In genomic region chr19:49553451-49554271, GRCh38 we compare ENCODE assay signal across 9 cellular contexts. TPM values are rescaled to one million over a fixed set of nuclear protein-coding genes. Genes with fewer than 3 reads are reported as not detected.
DNase-seq lines count a peak whose midpoint lies in the region; ATAC-seq, FAIRE-seq and TF ChIP-seq lines count a peak whose summit lies in the region.
"Had no signal": no experiment of that assay in that cellular context is flagged by ENCODE, and none has a peak within 500 bp of the region (broad histone marks: within the 10 kb centered on the region; RNA-seq: fewer than 3 reads in every experiment).

No MANE protein-coding gene starts in this region.

- no peak overlapping the region for H3K4me3 ChIP-seq in endothelial cell of umbilical vein (replicated peaks in 1 of 3; ENCODE audit: insufficient read depth in 1 of 3, low read depth in 1 of 3, low read length in 3 of 3)
- H3K4me3 ChIP-seq in spleen: no peak overlapping the region

- no peaks in the 10 kb centered on the region for H4K20me1 ChIP-seq in endothelial cell of umbilical vein (replicated peaks; ENCODE audit: control insufficient read depth, extremely low read depth, insufficient read depth, low read length)

- H3K27me3 ChIP-seq in endothelial cell of umbilical vein (ENCODE audit: control insufficient read depth in 2 of 2, insufficient read depth in 2 of 2, low read length in 2 of 2) (no peaks in the 10 kb centered on the region), spleen (replicated peaks in 1 of 7) (no peaks in the 10 kb centered on the region)

- DNase-seq in ELR (ENCODE audit: low read depth) (peak; percentile 90), endothelial cell of umbilical vein (ENCODE audit: low read depth, low spot score) (peak; percentile 65), spleen (no peak), GM10248 (ENCODE audit: extremely low spot score) (no peak), SIG-M5 (lab: John Stamatoyannopoulos, UW) (no peak), NCI-H524 (lab: John Stamatoyannopoulos, UW) (no peak)
- DNase-seq in activated CD4-positive, alpha-beta memory T cell treated with anti-CD3 and anti-CD28 coated beads, Interleukin-2, amount 10 ng/mL, durations not matched to agents 7 days and 5 days: peak; percentile 68

- ATAC-seq in GM18498 (IDR thresholded peaks at IDR 0.05; ENCODE audit: unreplicated experiment): no peak

- H3K9me3 Mint-ChIP-seq in activated CD4-positive, alpha-beta memory T cell treated with anti-CD3 and anti-CD28 coated beads, Interleukin-2, amount 10 ng/mL, durations not matched to agents 7 days and 5 days: no peaks in the 10 kb centered on the region

- intact Hi-C loops in endothelial cell of umbilical vein (cut with micrococcal nuclease) (loop anchor here (2.0 kb wide), 1 partner anchor 17 kb away; no protein-coding TSS in a partner anchor), spleen (cut with DNase I; ENCODE audit: low total_unique reads) (no loop called here)

- peaks cover 78% of the 10 kb centered on the region for H3K4me1 Mint-ChIP-seq in activated CD4-positive, alpha-beta memory T cell treated with anti-CD3 and anti-CD28 coated beads, Interleukin-2, amount 10 ng/mL, durations not matched to agents 7 days and 5 days

- no peaks in the 10 kb centered on the region for H3K27me3 Mint-ChIP-seq in activated CD4-positive, alpha-beta memory T cell treated with anti-CD3 and anti-CD28 coated beads, Interleukin-2, amount 10 ng/mL, durations not matched to agents 7 days and 5 days

- FAIRE-seq in endothelial cell of umbilical vein (lab: Jason Lieb, UNC): peak; percentile 92

- TF ChIP-seq POLR2A in endothelial cell of umbilical vein (IDR thresholded peaks at IDR 0.05; ENCODE audit: low read depth, low read length): peak; percentile 56
- TF ChIP-seq POLR2A in spleen (IDR thresholded peaks at IDR 0.05): no peak

- peak overlapping the region; percentile 2 for H3K4me2 ChIP-seq in endothelial cell of umbilical vein (ENCODE audit: insufficient read depth, low read length)

- H3K9me1 ChIP-seq in endothelial cell of umbilical vein (replicated peaks; ENCODE audit: control insufficient read depth, extremely low read depth, insufficient read depth, low read length): no peaks in the 10 kb centered on the region

- H3K36me3 Mint-ChIP-seq in activated CD4-positive, alpha-beta memory T cell treated with anti-CD3 and anti-CD28 coated beads, Interleukin-2, amount 10 ng/mL, durations not matched to agents 7 days and 5 days (ENCODE audit: low read depth): peaks cover 43% of the 10 kb centered on the region

- H3K27ac ChIP-seq in endothelial cell of umbilical vein (ENCODE audit: insufficient read depth, low read depth, low read length): peak overlapping the region; percentile 89
- H3K27ac ChIP-seq in spleen: peak overlapping the region; percentile 58 to 86 (median 74)

- H3K9ac ChIP-seq in endothelial cell of umbilical vein (replicated peaks; ENCODE audit: extremely low read depth, insufficient read depth, low read length): peak overlapping the region; percentile 30

- H3K4me1 ChIP-seq in endothelial cell of umbilical vein (ENCODE audit: control insufficient read depth, extremely low read depth, insufficient read depth, low read length): peaks cover 22% of the 10 kb centered on the region
- H3K4me1 ChIP-seq in spleen: peaks cover 16 to 85% (median 45%) of the 10 kb centered on the region in 6 donors

- CTCF ChIA-PET in activated CD4-positive, alpha-beta memory T cell treated with anti-CD3 and anti-CD28 coated beads, Interleukin-2, amount 10 ng/mL, durations not matched to agents 7 days and 5 days (lab: Charles Lee): interaction anchor here (0.5 to 10.7 kb wide), 3 partner anchors 14 to 51 kb away, joined by 3 to 297 read pairs (median 17); no protein-coding TSS in a partner anchor
- CTCF ChIA-PET in endothelial cell of umbilical vein (lab: Charles Lee) (interaction anchor here (1.0 to 4.6 kb wide), 6 partner anchors 17 to 123 kb away, joined by 3 to 50 read pairs (median 6); no protein-coding TSS in a partner anchor), GM10248 (lab: Yijun Ruan, JAX) (interaction anchor here (1.1 to 1.5 kb wide), 2 partner anchors 17 to 51 kb away, joined by 4 to 5 read pairs; no protein-coding TSS in a partner anchor)

- H3K4me3 Mint-ChIP-seq in activated CD4-positive, alpha-beta memory T cell treated with anti-CD3 and anti-CD28 coated beads, Interleukin-2, amount 10 ng/mL, durations not matched to agents 7 days and 5 days: peak overlapping the region; percentile 31

- WGBS in spleen, 5 donors: 75 to 89% (median 84%) methylated on average over 10 of the region's 10 CpGs

- BruUV-seq in endothelial cell of umbilical vein (replicated peaks; lab: Mats Ljungman, UMichigan): no TSS peak

- peaks cover 12 to 21% of the 10 kb centered on the region in 2 experiments for H3K36me3 ChIP-seq in endothelial cell of umbilical vein (ENCODE audit: control insufficient read depth in 2 of 2, extremely low read depth in 1 of 2, insufficient read depth in 2 of 2, low read length in 2 of 2)
- H3K36me3 ChIP-seq in spleen: peaks cover 0 to 73% (median 33%) of the 10 kb centered on the region in 6 donors

- POLR2A ChIA-PET in activated CD4-positive, alpha-beta memory T cell treated with anti-CD3 and anti-CD28 coated beads, Interleukin-2, amount 10 ng/mL, durations not matched to agents 7 days and 5 days (lab: Charles Lee): interaction anchor here (1.0 to 5.6 kb wide), 13 partner anchors 8 to 90 kb away, joined by 3 to 41 read pairs (median 4); no protein-coding TSS in a partner anchor
- POLR2A ChIA-PET in endothelial cell of umbilical vein (lab: Charles Lee): interaction anchor here (0.6 to 0.9 kb wide), 2 partner anchors 65 to 87 kb away, joined by 3 read pairs; no protein-coding TSS in a partner anchor
- POLR2A ChIA-PET in GM10248 (lab: Yijun Ruan, JAX): interaction anchor here (0.7 kb wide), 1 partner anchor 297 kb away, joined by 8 read pairs; no protein-coding TSS in a partner anchor

- H3K27ac Mint-ChIP-seq in activated CD4-positive, alpha-beta memory T cell treated with anti-CD3 and anti-CD28 coated beads, Interleukin-2, amount 10 ng/mL, durations not matched to agents 7 days and 5 days: peak overlapping the region; percentile 91

- H3K9me3 ChIP-seq in endothelial cell of umbilical vein (replicated peaks; ENCODE audit: control insufficient read depth, insufficient read depth, low read length) (no peaks in the 10 kb centered on the region), spleen (no peaks in the 10 kb centered on the region)

- no peak overlapping the region for H2AFZ ChIP-seq in endothelial cell of umbilical vein (ENCODE audit: low read depth, low read length)

- TF ChIP-seq CTCF in endothelial cell of umbilical vein (IDR thresholded peaks at IDR 0.05; ENCODE audit: extremely low read depth in 1 of 2, insufficient read depth in 1 of 2, low read depth in 1 of 2, low read length in 2 of 2) (no peak), spleen (IDR thresholded peaks at IDR 0.05 in 8 of 11, conservative IDR thresholded peaks at IDR 0.05 in 3 of 11) (no peak), GM10248 (IDR thresholded peaks at IDR 0.05; ENCODE audit: control extremely low read depth, extremely low read depth, low read depth, missing control alignments) (no peak)

- no peaks in the 10 kb centered on the region for H3K79me2 ChIP-seq in endothelial cell of umbilical vein (ENCODE audit: control insufficient read depth, insufficient read depth, low read length)

- dilution Hi-C loops in endothelial cell of umbilical vein (cut with MboI; ENCODE audit: extremely low pct_ligation_motif_present, low sequenced_read_pairs): no loop called here

RNA-seq across cellular contexts. Expression of gene RCN3, which starts 25.9 kb away (rescaled TPM):
- 1 to 10 TPM; 1.8 to 2.0 TPM for total RNA-seq in activated CD4-positive, alpha-beta memory T cell treated with anti-CD3 and anti-CD28 coated beads, Interleukin-2, amount 10 ng/mL, durations not matched to agents 7 days and 5 days
- total RNA-seq in endothelial cell of umbilical vein (94.4 and 96.1 TPM in 2 replicates), spleen (10 to 100 TPM; 18.9 to 44.2 (median 42.8) TPM)
- polyA plus RNA-seq in endothelial cell of umbilical vein (52.7 and 68.3 TPM in 2 replicates), spleen (10 to 100 TPM; 25.0 to 99.2 (median 89.9) TPM)
- polyA plus RNA-seq in endothelial cell of umbilical vein (2011; cell fraction: cytosol; rRNA removed): 33.7 and 37.1 TPM in 2 replicates
- 27.1 and 34.4 TPM in 2 replicates for polyA plus RNA-seq in endothelial cell of umbilical vein (2011; cell fraction: nucleus; rRNA removed)
- 73.5 and 116 TPM in 2 replicates for polyA plus RNA-seq in endothelial cell of umbilical vein (2012)
- 18.1 and 19.8 TPM in 2 replicates for polyA minus RNA-seq in endothelial cell of umbilical vein
- polyA minus RNA-seq in endothelial cell of umbilical vein (2011; cell fraction: cytosol; rRNA and poly(A)+ RNA removed): not detected
- 5.0 and 17.0 TPM in 2 replicates for polyA minus RNA-seq in endothelial cell of umbilical vein (2011; cell fraction: nucleus; rRNA and poly(A)+ RNA removed)

RNA-seq across cellular contexts. Expression of gene NOSIP, which starts 26.7 kb away (rescaled TPM):
- total RNA-seq in activated CD4-positive, alpha-beta memory T cell treated with anti-CD3 and anti-CD28 coated beads, Interleukin-2, amount 10 ng/mL, durations not matched to agents 7 days and 5 days: 100 to 1,000 TPM; 162 to 163 TPM
- 77.5 and 79.8 TPM in 2 replicates for total RNA-seq in endothelial cell of umbilical vein
- 128 and 199 TPM in 2 replicates for polyA plus RNA-seq in endothelial cell of umbilical vein
- 127 and 148 TPM in 2 replicates for polyA plus RNA-seq in endothelial cell of umbilical vein (2011; cell fraction: cytosol; rRNA removed)
- polyA plus RNA-seq in endothelial cell of umbilical vein (2011; cell fraction: nucleus; rRNA removed): 96.2 and 134 TPM in 2 replicates
- 106 and 132 TPM in 2 replicates for polyA plus RNA-seq in endothelial cell of umbilical vein (2012)
- polyA minus RNA-seq in endothelial cell of umbilical vein: 81.8 and 82.4 TPM in 2 replicates
- 70.6 TPM for polyA minus RNA-seq in endothelial cell of umbilical vein (2011; cell fraction: cytosol; rRNA and poly(A)+ RNA removed)
- 19.5 and 30.8 TPM in 2 replicates for polyA minus RNA-seq in endothelial cell of umbilical vein (2011; cell fraction: nucleus; rRNA and poly(A)+ RNA removed)
- 10 to 100 TPM; 58.6 to 73.8 (median 70.0) TPM for total RNA-seq in spleen
- polyA plus RNA-seq in spleen: 100 to 1,000 TPM; 129 to 152 (median 149) TPM

RNA-seq across cellular contexts. Expression of gene PRRG2, which starts 27.5 kb away (rescaled TPM):
- 1 to 10 TPM; 1.0 to 1.1 TPM for total RNA-seq in activated CD4-positive, alpha-beta memory T cell treated with anti-CD3 and anti-CD28 coated beads, Interleukin-2, amount 10 ng/mL, durations not matched to agents 7 days and 5 days
- total RNA-seq in endothelial cell of umbilical vein (1.5 and 2.6 TPM in 2 replicates), spleen (1 to 10 TPM in 5 of 7 donors, under 1 TPM in 2; 0.37 to 7.9 (median 1.3) TPM)
- polyA plus RNA-seq in endothelial cell of umbilical vein (2.9 and 3.0 TPM in 2 replicates), spleen (1 to 10 TPM in 2 of 3 donors, under 1 TPM in 1; 0.91 to 2.3 (median 1.3) TPM)
- 1.5 and 2.8 TPM in 2 replicates for polyA plus RNA-seq in endothelial cell of umbilical vein (2011; cell fraction: cytosol; rRNA removed)
- polyA plus RNA-seq in endothelial cell of umbilical vein (2011; cell fraction: nucleus; rRNA removed): 1.3 and 2.4 TPM in 2 replicates
- polyA plus RNA-seq in endothelial cell of umbilical vein (2012): 2.2 and 4.0 TPM in 2 replicates
- polyA minus RNA-seq in endothelial cell of umbilical vein: 0.62 and 2.1 TPM in 2 replicates
- polyA minus RNA-seq in endothelial cell of umbilical vein (2011; cell fraction: cytosol; rRNA and poly(A)+ RNA removed): 3.9 TPM
- 1.0 and 2.4 TPM in 2 replicates for polyA minus RNA-seq in endothelial cell of umbilical vein (2011; cell fraction: nucleus; rRNA and poly(A)+ RNA removed)
- total RNA-seq: NCI-H460 had no signal

RNA-seq across cellular contexts. Expression of gene PRR12, which starts 37.3 kb away (rescaled TPM):
- 10 to 100 TPM; 33.0 to 36.2 TPM for total RNA-seq in activated CD4-positive, alpha-beta memory T cell treated with anti-CD3 and anti-CD28 coated beads, Interleukin-2, amount 10 ng/mL, durations not matched to agents 7 days and 5 days
- total RNA-seq in endothelial cell of umbilical vein (35.6 and 37.0 TPM in 2 replicates), spleen (10 to 100 TPM; 18.8 to 44.3 (median 34.6) TPM)
- polyA plus RNA-seq in endothelial cell of umbilical vein (1.6 and 1.9 TPM in 2 replicates), spleen (10 to 100 TPM in 1 of 3 donors, 1 to 10 TPM in 2; 3.7 to 21.4 (median 3.9) TPM)
- 2.3 and 2.7 TPM in 2 replicates for polyA plus RNA-seq in endothelial cell of umbilical vein (2011; cell fraction: cytosol; rRNA removed)
- 6.5 and 7.1 TPM in 2 replicates for polyA plus RNA-seq in endothelial cell of umbilical vein (2011; cell fraction: nucleus; rRNA removed)
- polyA plus RNA-seq in endothelial cell of umbilical vein (2012): 9.6 and 15.0 TPM in 2 replicates
- polyA minus RNA-seq in endothelial cell of umbilical vein: 1.9 and 2.5 TPM in 2 replicates
- polyA minus RNA-seq in endothelial cell of umbilical vein (2011; cell fraction: cytosol; rRNA and poly(A)+ RNA removed): 7.4 TPM
- 3.0 and 7.4 TPM in 2 replicates for polyA minus RNA-seq in endothelial cell of umbilical vein (2011; cell fraction: nucleus; rRNA and poly(A)+ RNA removed)

RNA-seq across cellular contexts. Expression of gene FCGRT, which starts 41.2 kb away (rescaled TPM):
- 10 to 100 TPM; 10.2 to 11.1 TPM for total RNA-seq in activated CD4-positive, alpha-beta memory T cell treated with anti-CD3 and anti-CD28 coated beads, Interleukin-2, amount 10 ng/mL, durations not matched to agents 7 days and 5 days
- total RNA-seq in endothelial cell of umbilical vein (98.2 and 134 TPM in 2 replicates), spleen (100 to 1,000 TPM; 273 to 616 (median 435) TPM)
- polyA plus RNA-seq in endothelial cell of umbilical vein (197 and 215 TPM in 2 replicates), spleen (100 to 1,000 TPM; 144 to 364 (median 279) TPM)
- 103 and 152 TPM in 2 replicates for polyA plus RNA-seq in endothelial cell of umbilical vein (2011; cell fraction: cytosol; rRNA removed)
- polyA plus RNA-seq in endothelial cell of umbilical vein (2011; cell fraction: nucleus; rRNA removed): 205 and 270 TPM in 2 replicates
- polyA plus RNA-seq in endothelial cell of umbilical vein (2012): 107 and 161 TPM in 2 replicates
- 82.9 and 90.9 TPM in 2 replicates for polyA minus RNA-seq in endothelial cell of umbilical vein
- not detected for polyA minus RNA-seq in endothelial cell of umbilical vein (2011; cell fraction: cytosol; rRNA and poly(A)+ RNA removed)
- 20.5 and 29.6 TPM in 2 replicates for polyA minus RNA-seq in endothelial cell of umbilical vein (2011; cell fraction: nucleus; rRNA and poly(A)+ RNA removed)

Comparison
In these comparisons a context has a peak if more than half of its experiments do, and no peak if none do; other contexts are left out.
1. DNase-seq: peak in ELR (single experiment), activated CD4-positive, alpha-beta memory T cell treated with anti-CD3 and anti-CD28 coated beads, Interleukin-2, amount 10 ng/mL, durations not matched to agents 7 days and 5 days (single experiment) and endothelial cell of umbilical vein (single experiment); none in spleen (single experiment), GM10248 (single experiment), SIG-M5 (single experiment) and NCI-H524 (0 of 2).
2. RNA of gene RCN3, which starts 25.9 kb away (total RNA-seq): 94.4 to 96.1 TPM in endothelial cell of umbilical vein and 18.9 to 44.2 TPM in spleen; 1.8 to 2.0 TPM in activated CD4-positive, alpha-beta memory T cell treated with anti-CD3 and anti-CD28 coated beads, Interleukin-2, amount 10 ng/mL, durations not matched to agents 7 days and 5 days; every median in the first group is over 4 times any median in the second.